Comparison of ENCODE assay signal across 1 cellular context in the genomic region with DNA sequence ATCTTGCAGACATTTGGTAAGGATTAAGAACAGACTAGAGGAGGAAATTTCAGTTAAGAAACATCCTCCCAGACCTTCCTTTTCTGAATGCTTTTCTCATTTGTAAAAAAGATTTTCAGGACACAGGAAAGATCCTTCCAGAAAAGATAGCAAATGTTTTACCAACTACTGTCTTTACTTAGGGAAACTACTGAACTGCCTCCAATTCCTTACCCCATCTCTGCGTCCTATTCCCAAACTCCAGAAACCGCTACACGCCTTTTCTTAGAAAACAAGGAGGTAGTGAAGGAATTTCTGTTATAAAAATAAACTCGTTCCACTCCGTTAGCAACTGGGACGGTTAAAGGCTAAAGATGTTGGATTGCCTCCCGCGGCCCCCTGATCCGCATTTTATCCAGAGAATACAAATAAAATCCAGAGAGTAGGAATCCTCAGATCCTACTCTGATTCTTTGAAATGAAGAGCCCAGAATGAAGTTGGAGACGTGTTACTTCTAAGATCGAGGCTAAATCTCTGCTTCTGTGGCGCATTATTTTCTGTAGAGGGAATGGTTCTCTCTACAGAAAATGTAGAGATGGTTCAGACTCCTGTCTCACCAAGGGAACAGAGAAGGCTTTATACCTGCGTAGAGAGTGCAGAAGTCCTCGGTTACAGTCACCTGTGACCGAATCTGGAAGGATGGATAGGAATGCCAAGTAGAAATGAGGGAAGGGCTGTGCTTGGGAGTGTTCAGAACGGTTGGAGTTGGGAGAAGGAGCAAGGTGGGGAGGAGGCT.
TF ChIP-seq lines count a peak whose summit lies in the region.

No MANE protein-coding gene starts in this region.

TF ChIP-seq in HepG2, 621 proteins besides CTCF, POLR2A, EP300 and RAD21 (continued from another document):
- TF ChIP-seq RERE (CRISPR knock-in tag; IDR thresholded peaks at IDR 0.05; ENCODE audit: low read depth) (no peak), PLRG1 (conservative IDR thresholded peaks at IDR 0.05) (no peak), YEATS2 (CRISPR knock-in tag; IDR thresholded peaks at IDR 0.05; ENCODE audit: borderline replicate concordance) (no peak), NCOA2 (CRISPR knock-in tag; IDR thresholded peaks at IDR 0.05) (no peak), ZNF546 (CRISPR knock-in tag; conservative IDR thresholded peaks at IDR 0.05) (no peak)
